Comparison of ENCODE assay signal across 8 cellular contexts in the genomic region with DNA sequence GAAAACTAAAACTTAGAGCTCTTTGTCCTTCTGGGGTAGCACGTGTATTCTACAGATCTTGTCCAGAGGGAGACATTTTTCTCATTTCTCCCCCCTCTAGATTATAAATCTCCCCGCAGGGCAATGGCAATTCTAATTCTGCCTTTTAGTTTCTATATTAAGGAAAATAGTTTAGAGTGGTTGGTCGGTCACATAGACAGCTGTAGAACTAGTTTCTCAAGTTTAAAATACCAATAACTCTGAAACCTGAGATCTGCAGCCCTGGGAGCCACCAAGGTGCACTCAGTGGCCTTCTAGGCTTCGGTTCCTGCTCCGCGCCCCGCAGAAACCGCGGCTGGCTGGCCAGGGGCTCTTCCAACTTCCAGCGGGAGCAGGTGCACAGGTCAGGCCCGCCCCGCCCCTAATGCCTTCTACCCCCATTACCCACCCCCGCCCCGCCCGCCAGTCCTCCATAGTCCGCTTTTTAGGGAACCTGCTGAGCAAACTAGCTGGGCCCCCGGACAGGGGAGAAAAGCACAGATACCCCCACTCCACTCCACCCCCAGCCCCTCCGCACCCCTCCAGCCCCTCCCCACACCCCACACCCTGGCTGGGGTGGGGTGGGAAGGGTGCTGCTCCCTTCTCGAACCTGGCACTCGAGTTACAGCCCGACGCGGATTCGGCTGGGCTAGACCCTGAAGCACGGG. TPM values are rescaled to one million over a fixed set of nuclear protein-coding genes. Genes with fewer than 3 reads are reported as not detected.
DNase-seq lines count a peak whose midpoint lies in the region; ATAC-seq and TF ChIP-seq lines count a peak whose summit lies in the region.

No MANE protein-coding gene starts in this region.

- H3K36me3 ChIP-seq in SJSA1 (0 out of 2 replicates have a peak, but pooled peaks cover 4% of the 10 kb centered on the region), mesodermal cell (ENCODE audit: control insufficient read depth, insufficient read depth, low read length) (no peaks in the 10 kb centered on the region), thoracic aorta (no peaks in the 10 kb centered on the region)

- H3K27me3 ChIP-seq in SJSA1 (replicated peaks), result no peaks in the 10 kb centered on the region
- no peaks in the 10 kb centered on the region for H3K27me3 ChIP-seq in thoracic aorta (replicated peaks; ENCODE audit: insufficient read depth)

- no peaks in the 10 kb centered on the region for H3K4me1 ChIP-seq in SJSA1 (replicated peaks)
- no peaks in the 10 kb centered on the region for H3K4me1 ChIP-seq in mesodermal cell (ENCODE audit: control insufficient read depth, insufficient read depth, low read length, poor library complexity, severe bottlenecking)
- H3K4me1 ChIP-seq in thoracic aorta (ENCODE audit: control insufficient read depth in 1 of 2, low read depth in 2 of 2), result peaks cover 10 to 19% of the 10 kb centered on the region in 2 donors

- peak overlapping the region; percentile 45 for H3K4me3 ChIP-seq in SJSA1
- peak overlapping the region; percentile 28 for H3K4me3 ChIP-seq in mesodermal cell (ENCODE audit: extremely low read depth, insufficient read depth, low read length, poor library complexity, severe bottlenecking)
- H3K4me3 ChIP-seq in thoracic aorta, result peak overlapping the region; percentile 88

- ATAC-seq in HG02798 (IDR thresholded peaks at IDR 0.05; ENCODE audit: poor library complexity, unreplicated experiment), result peak; percentile 18
- ATAC-seq in thoracic aorta (ENCODE audit: insufficient number of reproducible peaks, low FRiP score, low read depth), result no peak
- ATAC-seq in HG03378 (IDR thresholded peaks at IDR 0.05; ENCODE audit: unreplicated experiment), result no peak

- DNase-seq in EH (ENCODE audit: low read depth) (peak; percentile 17), SJSA1 (ENCODE audit: low read depth in 1 of 2, low spot score in 2 of 2) (peak in 1 of 2 experiments; percentile 24), thoracic aorta (ENCODE audit: low spot score) (no peak), hippocampal formation (lab: John Stamatoyannopoulos, UW) (no peak)

- 6 to 7% methylated on average over 9 to 14 of the region's 25 CpGs for WGBS in mesodermal cell (ENCODE audit: insufficient coverage in 2 of 2), 2 experiments

- H3K27ac ChIP-seq in SJSA1, result peak overlapping the region; percentile 79
- peak overlapping the region; percentile 83 for H3K27ac ChIP-seq in cingulate gyrus (ENCODE audit: low read depth, low read length)
- H3K27ac ChIP-seq in mesodermal cell (ENCODE audit: low read depth, low read length, severe bottlenecking), result no peak overlapping the region
- peak overlapping the region; percentile 98 to 99 for H3K27ac ChIP-seq in thoracic aorta

- TF ChIP-seq CTCF in thoracic aorta (IDR thresholded peaks at IDR 0.05), result no peak

- H3K9me3 ChIP-seq in SJSA1 (replicated peaks) (no peaks in the 10 kb centered on the region), mesodermal cell (ENCODE audit: control insufficient read depth, low read length) (no peaks in the 10 kb centered on the region), thoracic aorta (no peaks in the 10 kb centered on the region)

RNA-seq across cellular contexts. Expression of gene SLFN11, which starts 0.4 kb away (rescaled TPM):
- total RNA-seq in SJSA1 (2014; rRNA removed; shearing (Covaris generic)), result 13.9 and 29.1 TPM in 2 replicates
- 0.44 TPM for polyA plus RNA-seq in mesodermal cell (2013, experiment 1 of 2)
- polyA plus RNA-seq in mesodermal cell (2013, experiment 2 of 2), result 0.15 TPM
- 10 to 100 TPM; 53.5 to 87.1 TPM for total RNA-seq in thoracic aorta

RNA-seq across cellular contexts. Expression of gene SLFN12, which starts 59.3 kb away (rescaled TPM):
- total RNA-seq in SJSA1 (2014; rRNA removed; shearing (Covaris generic)), result 56.1 and 65.4 TPM in 2 replicates
- polyA plus RNA-seq in mesodermal cell (2013, experiment 1 of 2), result 2.8 TPM
- 3.1 TPM for polyA plus RNA-seq in mesodermal cell (2013, experiment 2 of 2)
- 10 to 100 TPM; 10.4 to 25.3 TPM for total RNA-seq in thoracic aorta

Comparison
In these comparisons a context has a peak if more than half of its experiments do, and no peak if none do; other contexts are left out.
1. H3K4me3 ChIP-seq: peak in every context shown above with its lines; median percentile 88 in thoracic aorta; 45 in SJSA1; 28 in mesodermal cell.